ENCODE assay signal across 8 cellular contexts in genomic region chr15:74889390-74889881, GRCh38. TPM values are rescaled to one million over a fixed set of nuclear protein-coding genes. Genes with fewer than 3 reads are reported as not detected.
A peak's percentile ranks its signal among the peaks of the same experiment; 100 is the strongest.
DNase-seq lines count a peak whose midpoint lies in the region; ATAC-seq, FAIRE-seq and TF ChIP-seq lines count a peak whose summit lies in the region.

No MANE protein-coding gene starts in this region.

- no peak for TF ChIP-seq POLR2A in GM12891 (IDR thresholded peaks at IDR 0.05; ENCODE audit: low read depth, low read length)

- TF ChIP-seq CTCF in mammary epithelial cell (conservative IDR thresholded peaks at IDR 0.05 in 1 of 2, IDR thresholded peaks at IDR 0.05 in 1 of 2; ENCODE audit: extremely low read depth in 1 of 2, insufficient read depth in 1 of 2, low read depth in 1 of 2, low read length in 2 of 2) = no peak
- TF ChIP-seq CTCF in kidney epithelial cell (IDR thresholded peaks at IDR 0.05; ENCODE audit: insufficient read depth, low read length, poor library complexity, severe bottlenecking) = no peak

- peak overlapping the region; percentile 98 for H2AFZ ChIP-seq in mammary epithelial cell (ENCODE audit: low read depth, low read length)

- no TSS peak for BruUV-seq in mammary epithelial cell (replicated peaks; lab: Mats Ljungman, UMichigan)

- H3K36me3 ChIP-seq in mammary epithelial cell (ENCODE audit: insufficient read depth, low read length) (peaks cover 7% of the 10 kb centered on the region), kidney epithelial cell (ENCODE audit: control insufficient read depth, insufficient read depth, low read length) (peaks cover 5% of the 10 kb centered on the region), stomach smooth muscle (ENCODE audit: control insufficient read depth in 2 of 2, insufficient read depth in 2 of 2, low read length in 2 of 2) (peaks cover 15 to 20% of the 10 kb centered on the region in 2 donors)

- H4K20me1 ChIP-seq in mammary epithelial cell (ENCODE audit: insufficient read depth, low read length) = no peaks in the 10 kb centered on the region

- CTCF ChIA-PET in mammary epithelial cell (lab: Charles Lee; ENCODE audit: low non-redundant PET) = interaction anchor here (0.6 kb wide), 1 partner anchor 26 kb away, joined by 4 read pairs; no protein-coding TSS in a partner anchor

- no peaks in the 10 kb centered on the region for H3K9me3 ChIP-seq in mammary epithelial cell (replicated peaks; ENCODE audit: insufficient read depth, low read length)
- H3K9me3 ChIP-seq in stomach smooth muscle (ENCODE audit: control insufficient read depth in 2 of 2, low read length in 2 of 2) = no peaks in the 10 kb centered on the region

- no peak overlapping the region for H3K27ac ChIP-seq in mammary epithelial cell (ENCODE audit: insufficient read depth, low read depth, low read length)
- peak overlapping the region; percentile 55 for H3K27ac ChIP-seq in stomach smooth muscle (ENCODE audit: low read length)

- no peak for FAIRE-seq in GM12891 (lab: Jason Lieb, UNC)

- peak; percentile 12 for ATAC-seq in GM21526 (IDR thresholded peaks at IDR 0.05; ENCODE audit: low FRiP score, unreplicated experiment)

- peak overlapping the region; percentile 91 for H3K4me2 ChIP-seq in mammary epithelial cell (ENCODE audit: insufficient read depth, low read depth, low read length)

- intact Hi-C loops in mammary epithelial cell (cut with micrococcal nuclease) = no loop called here

- H3K4me1 ChIP-seq in mammary epithelial cell (ENCODE audit: insufficient read depth, low read length) (peaks cover 28% of the 10 kb centered on the region), stomach smooth muscle (ENCODE audit: control insufficient read depth, insufficient read depth, low read length) (peaks cover 22% of the 10 kb centered on the region)

- dilution Hi-C loops in mammary epithelial cell (cut with HindIII; ENCODE audit: low sequenced_read_pairs) = no loop called here

- no peaks in the 10 kb centered on the region for H3K27me3 ChIP-seq in mammary epithelial cell (ENCODE audit: insufficient read depth, low read length)
- no peaks in the 10 kb centered on the region for H3K27me3 ChIP-seq in kidney epithelial cell (ENCODE audit: control insufficient read depth, insufficient read depth, low read length)
- H3K27me3 ChIP-seq in stomach smooth muscle (ENCODE audit: control insufficient read depth in 1 of 2, insufficient read depth in 2 of 2, low read length in 2 of 2) = no peaks in the 10 kb centered on the region

- 41% methylated on average over 8 of the region's 8 CpGs for WGBS in mammary epithelial cell (ENCODE audit: low coverage, missing lambda C conversion rate)

- DNase-seq in C1 segment of cervical spinal cord (lab: John Stamatoyannopoulos, UW) (peak in 8 of 14 donors; percentile 49 to 86 (median 68)), NCI-H69 (lab: John Stamatoyannopoulos, UW) (peak; percentile 27), mammary epithelial cell (no peak), kidney epithelial cell (ENCODE audit: low read depth) (no peak), GM12891 (ENCODE audit: insufficient read length, low spot score) (no peak)
- no peak for DNase-seq in NK-92 treated with Interleukin-12 subunit alpha and Interleukin-12 subunit beta, amount 100 ng/mL, for 24 hours (lab: John Stamatoyannopoulos, UW)

- H3K9ac ChIP-seq in mammary epithelial cell (ENCODE audit: insufficient read depth, low read length) (no peak overlapping the region), stomach smooth muscle (ENCODE audit: low read length in 2 of 2) (peak overlapping the region; percentile 92 to 94)

- in situ Hi-C loops in mammary epithelial cell (cut with MboI; ENCODE audit: low sequenced_read_pairs in 2 of 2) = no loop called here

- peaks cover 13% of the 10 kb centered on the region for H3K79me2 ChIP-seq in mammary epithelial cell (ENCODE audit: insufficient read depth, low read length)

- H3K4me3 ChIP-seq in mammary epithelial cell (replicated peaks in 1 of 3; ENCODE audit: insufficient read depth in 1 of 3, low read depth in 2 of 3, low read length in 3 of 3) (peak overlapping the region; percentile 74 to 94 (median 79)), kidney epithelial cell (ENCODE audit: low read depth, low read length) (peak overlapping the region; percentile 98), stomach smooth muscle (ENCODE audit: low read length in 2 of 2) (peak overlapping the region; percentile 85 to 99)

TF ChIP-seq in GM12891, 5 proteins besides CTCF, POLR2A, EP300 and RAD21:
- TF ChIP-seq POLR2AphosphoS5 (IDR thresholded peaks at IDR 0.05; ENCODE audit: low read depth, low read length) (no peak), POU2F2 (IDR thresholded peaks at IDR 0.05; ENCODE audit: low read depth, low read length) (no peak), SPI1 (IDR thresholded peaks at IDR 0.05; ENCODE audit: low read depth, low read length) (no peak), TAF1 (IDR thresholded peaks at IDR 0.05; ENCODE audit: low read depth, low read length) (no peak), PAX5 (IDR thresholded peaks at IDR 0.05; ENCODE audit: insufficient read depth, low read length, severe bottlenecking) (no peak)

RNA-seq across cellular contexts. Expression of gene MPI, which starts 0.4 kb away (rescaled TPM):
- total RNA-seq in mammary epithelial cell (10 to 100 TPM; 32.1 to 32.7 TPM), kidney epithelial cell (39.5 and 45.2 TPM in 2 replicates)
- 87.6 TPM for polyA plus RNA-seq in mammary epithelial cell
- 68.4 TPM for polyA minus RNA-seq in mammary epithelial cell
- 75.5 TPM for polyA plus RNA-seq in GM12891 (2012; ENCODE audit: low read depth, missing spikeins)

RNA-seq across cellular contexts. Expression of gene SCAMP2, which starts 16.3 kb away (rescaled TPM):
- total RNA-seq in mammary epithelial cell = 10 to 100 TPM; 36.5 to 52.6 TPM
- 70.6 TPM for polyA plus RNA-seq in mammary epithelial cell
- polyA minus RNA-seq in mammary epithelial cell = 325 TPM
- 93.4 and 107 TPM in 2 replicates for total RNA-seq in kidney epithelial cell
- polyA plus RNA-seq in GM12891 (2012; ENCODE audit: low read depth, missing spikeins) = 59.8 TPM

RNA-seq across cellular contexts. Expression of gene FAM219B, which starts 17.2 kb away (rescaled TPM):
- total RNA-seq in mammary epithelial cell (10 to 100 TPM; 64.2 to 89.0 TPM), kidney epithelial cell (42.2 and 49.3 TPM in 2 replicates)
- 26.5 TPM for polyA plus RNA-seq in mammary epithelial cell
- 18.8 TPM for polyA minus RNA-seq in mammary epithelial cell
- 22.6 TPM for polyA plus RNA-seq in GM12891 (2012; ENCODE audit: low read depth, missing spikeins)

RNA-seq across cellular contexts. Expression of gene ULK3, which starts 46.5 kb away (rescaled TPM):
- total RNA-seq in mammary epithelial cell (10 to 100 TPM; 20.0 to 26.3 TPM), kidney epithelial cell (24.0 and 32.0 TPM in 2 replicates)
- 17.8 TPM for polyA plus RNA-seq in mammary epithelial cell
- polyA minus RNA-seq in mammary epithelial cell = 22.1 TPM
- 16.3 TPM for polyA plus RNA-seq in GM12891 (2012; ENCODE audit: low read depth, missing spikeins)

RNA-seq across cellular contexts. Expression of gene COX5A, which starts 48.4 kb away (rescaled TPM):
- total RNA-seq in mammary epithelial cell (100 to 1,000 TPM in 1 of 2 donors, 10 to 100 TPM in 1; 40.2 to 209 TPM), kidney epithelial cell (132 and 136 TPM in 2 replicates)
- polyA plus RNA-seq in mammary epithelial cell = 206 TPM
- 147 TPM for polyA minus RNA-seq in mammary epithelial cell
- 564 TPM for polyA plus RNA-seq in GM12891 (2012; ENCODE audit: low read depth, missing spikeins)

Comparison
In these comparisons a context has a peak if more than half of its experiments do, and no peak if none do; other contexts are left out.
1. DNase-seq: peak in C1 segment of cervical spinal cord (8 of 14) and NCI-H69 (single experiment); none in mammary epithelial cell (single experiment), kidney epithelial cell (single experiment), GM12891 (single experiment) and NK-92 treated with Interleukin-12 subunit alpha and Interleukin-12 subunit beta, amount 100 ng/mL, for 24 hours (single experiment).
2. Peak in every context shown above with its lines, with median percentiles within 50 percentile points of each other: H3K4me3 ChIP-seq.